13 cellular contexts compared by ENCODE assay signal in the genomic region with DNA sequence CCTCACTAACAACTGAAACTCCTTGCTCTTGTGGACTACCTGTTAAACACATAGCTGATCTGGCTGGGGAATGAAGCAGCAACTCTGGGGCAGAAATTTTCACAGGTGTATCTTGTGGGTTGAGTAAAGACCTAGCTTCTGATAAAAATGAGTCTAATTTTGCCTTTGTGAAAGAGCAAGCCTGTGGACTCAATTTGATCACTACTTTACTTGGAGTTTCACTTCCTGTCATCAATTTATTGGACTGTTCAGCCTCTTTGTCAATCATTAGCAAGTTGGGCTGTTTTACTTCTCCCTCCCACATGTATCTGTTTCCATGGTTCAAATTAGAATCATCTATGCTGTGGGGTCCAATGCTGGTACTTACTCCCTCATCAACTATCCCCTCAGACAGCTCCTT. TPM values are rescaled to one million over a fixed set of nuclear protein-coding genes. Genes with fewer than 3 reads are reported as not detected.
DNase-seq lines count a peak whose midpoint lies in the region; ATAC-seq, FAIRE-seq and TF ChIP-seq lines count a peak whose summit lies in the region.
"Had no signal": no experiment of that assay in that cellular context is flagged by ENCODE, and none has a peak within 500 bp of the region (broad histone marks: within the 10 kb centered on the region; RNA-seq: fewer than 3 reads in every experiment).

No MANE protein-coding gene starts in this region.

- no peak overlapping the region for H3K4me3 Mint-ChIP-seq in T-helper 17 cell
- H3K4me3 Mint-ChIP-seq: natural killer cell had no signal

- no peak overlapping the region for H3K4me2 ChIP-seq in smooth muscle cell

- peak overlapping the region; percentile 41 for H3K27ac Mint-ChIP-seq in T-helper 17 cell

- no peak for DNase-seq in GM12891 (ENCODE audit: insufficient read length, low spot score)
- no peak for DNase-seq in T-helper 17 cell
- no peak for DNase-seq in amniotic stem cell (lab: John Stamatoyannopoulos, UW)
- no peak for DNase-seq in 8988T
- DNase-seq in smooth muscle cell (lab: John Stamatoyannopoulos, UW; ENCODE audit: unreplicated experiment): no peak
- DNase-seq: COR-L47, natural killer cell, NCI-H2171 treated with DMSO at 0.1 percent for 48 hours had no signal

- ATAC-seq in GM19351 (IDR thresholded peaks at IDR 0.05; ENCODE audit: unreplicated experiment) (peak; percentile 43), HG02943 (IDR thresholded peaks at IDR 0.05; ENCODE audit: low read depth, unreplicated experiment) (peak; percentile 54), T-helper 17 cell (no peak), GM18502 (IDR thresholded peaks at IDR 0.05; ENCODE audit: poor library complexity, unreplicated experiment) (no peak)
- ATAC-seq: natural killer cell had no signal

- no peak for TF ChIP-seq POLR2A in GM12891 (IDR thresholded peaks at IDR 0.05; ENCODE audit: low read depth, low read length)

- H3F3A ChIP-seq in smooth muscle cell (ENCODE audit: low read depth): no peaks in the 10 kb centered on the region

- no peak overlapping the region for H3K27ac ChIP-seq in smooth muscle cell (ENCODE audit: low read depth)

- peaks cover 13% of the 10 kb centered on the region for H3K4me1 Mint-ChIP-seq in T-helper 17 cell

- TF ChIP-seq CTCF in smooth muscle cell (IDR thresholded peaks at IDR 0.05; ENCODE audit: borderline replicate concordance, insufficient read depth, poor library complexity, severe bottlenecking): no peak

- no peak overlapping the region for H3K9ac ChIP-seq in smooth muscle cell (ENCODE audit: low read depth)

- H3K36me3 Mint-ChIP-seq in T-helper 17 cell (ENCODE audit: low read depth): peaks cover 17% of the 10 kb centered on the region

- H3K9me3 ChIP-seq in T-helper 17 cell (ENCODE audit: control insufficient read depth, low read length, poor library complexity, severe bottlenecking): no peaks in the 10 kb centered on the region
- no peaks in the 10 kb centered on the region for H3K9me3 ChIP-seq in smooth muscle cell (replicated peaks; ENCODE audit: low read depth)

- no peaks in the 10 kb centered on the region for H3K27me3 ChIP-seq in smooth muscle cell (ENCODE audit: low read depth)

- no peaks in the 10 kb centered on the region for H3K4me1 ChIP-seq in smooth muscle cell (ENCODE audit: low read depth)

- no peak overlapping the region for H3K4me3 ChIP-seq in smooth muscle cell

- no peaks in the 10 kb centered on the region for H3K27me3 Mint-ChIP-seq in T-helper 17 cell

- no peaks in the 10 kb centered on the region for H4K20me1 ChIP-seq in smooth muscle cell (ENCODE audit: low read depth)

- H3K79me2 ChIP-seq in smooth muscle cell (ENCODE audit: low read depth): no peaks in the 10 kb centered on the region

- H2AFZ ChIP-seq in smooth muscle cell (ENCODE audit: low read depth): no peak overlapping the region

- peak; percentile 91 for FAIRE-seq in GM12891 (lab: Jason Lieb, UNC)

- H3K36me3 ChIP-seq in smooth muscle cell (ENCODE audit: low read depth): peaks cover 17% of the 10 kb centered on the region

TF ChIP-seq in GM12891, 5 proteins besides CTCF, POLR2A, EP300 and RAD21:
- TF ChIP-seq TAF1 (IDR thresholded peaks at IDR 0.05; ENCODE audit: low read depth, low read length) (no peak), PAX5 (IDR thresholded peaks at IDR 0.05; ENCODE audit: insufficient read depth, low read length, severe bottlenecking) (no peak), POLR2AphosphoS5 (IDR thresholded peaks at IDR 0.05; ENCODE audit: low read depth, low read length) (peak; percentile 55; the same call in 1 of the 2 replicates), SPI1 (IDR thresholded peaks at IDR 0.05; ENCODE audit: low read depth, low read length) (peak; percentile 96)

RNA-seq across cellular contexts. Expression of gene CRIP3, which starts 29.6 kb away (rescaled TPM):
- 12.2 TPM for polyA plus RNA-seq in GM12891 (2012; ENCODE audit: low read depth, missing spikeins)
- 1 to 10 TPM; 1.3 to 2.1 TPM for total RNA-seq in T-helper 17 cell
- total RNA-seq in smooth muscle cell: not detected in 2 replicates
- 0.44 TPM in 1 of 2 replicates, not detected in the other for polyA plus RNA-seq in smooth muscle cell

RNA-seq across cellular contexts. Expression of gene ZNF318, which starts 31.2 kb away (rescaled TPM):
- 81.5 TPM for polyA plus RNA-seq in GM12891 (2012; ENCODE audit: low read depth, missing spikeins)
- 10 to 100 TPM; 22.5 to 24.0 TPM for total RNA-seq in T-helper 17 cell
- 13.8 and 14.7 TPM in 2 replicates for total RNA-seq in smooth muscle cell
- 5.8 and 6.7 TPM in 2 replicates for polyA plus RNA-seq in smooth muscle cell

RNA-seq across cellular contexts. Expression of gene SLC22A7, which starts 40.2 kb away (rescaled TPM):
- polyA plus RNA-seq in GM12891 (2012; ENCODE audit: low read depth, missing spikeins): 0.37 TPM
- total RNA-seq in T-helper 17 cell: not detected
- not detected in 2 replicates for total RNA-seq in smooth muscle cell
- polyA plus RNA-seq in smooth muscle cell: not detected in 2 replicates
- total RNA-seq: natural killer cell, skeletal muscle tissue, urinary bladder had no signal

Comparison
In these comparisons a context has a peak if more than half of its experiments do, and no peak if none do; other contexts are left out.
1. ATAC-seq: peak in GM19351 (single experiment) and HG02943 (single experiment); none in T-helper 17 cell (single experiment) and GM18502 (single experiment).